ENCODE assay signal across 1 cellular context in the genomic region with DNA sequence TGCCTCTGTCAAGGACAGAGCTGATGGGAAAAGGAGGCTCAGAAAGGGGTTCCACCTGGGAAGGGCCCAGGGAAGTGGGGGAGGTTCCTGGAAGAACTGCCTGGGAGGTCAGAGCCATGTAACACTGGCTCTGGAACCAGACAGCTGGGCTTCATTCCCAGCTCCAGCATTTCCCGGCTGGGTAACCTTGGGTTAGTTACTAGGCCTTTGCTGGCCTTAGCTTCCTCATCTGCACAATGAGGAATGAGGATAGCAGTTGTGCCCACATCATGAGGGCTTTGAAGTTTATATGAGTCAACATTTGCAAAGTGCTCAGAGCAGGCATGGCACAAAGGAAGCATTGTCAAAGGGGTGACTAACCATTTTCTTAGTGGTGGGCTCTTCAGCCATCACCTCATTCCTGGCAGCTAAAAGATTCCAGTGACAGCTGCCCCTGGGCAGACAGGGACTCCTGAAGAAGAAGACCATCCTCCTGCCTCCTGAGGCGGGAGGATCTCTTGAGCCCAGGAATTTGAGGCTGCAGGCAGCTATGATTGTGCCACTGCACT.
TF ChIP-seq lines count a peak whose summit lies in the region.

No MANE protein-coding gene starts in this region.

TF ChIP-seq in HepG2, 621 proteins besides CTCF, POLR2A, EP300 and RAD21 (continued from another document and continues in another):
- TF ChIP-seq, protein P1, sequence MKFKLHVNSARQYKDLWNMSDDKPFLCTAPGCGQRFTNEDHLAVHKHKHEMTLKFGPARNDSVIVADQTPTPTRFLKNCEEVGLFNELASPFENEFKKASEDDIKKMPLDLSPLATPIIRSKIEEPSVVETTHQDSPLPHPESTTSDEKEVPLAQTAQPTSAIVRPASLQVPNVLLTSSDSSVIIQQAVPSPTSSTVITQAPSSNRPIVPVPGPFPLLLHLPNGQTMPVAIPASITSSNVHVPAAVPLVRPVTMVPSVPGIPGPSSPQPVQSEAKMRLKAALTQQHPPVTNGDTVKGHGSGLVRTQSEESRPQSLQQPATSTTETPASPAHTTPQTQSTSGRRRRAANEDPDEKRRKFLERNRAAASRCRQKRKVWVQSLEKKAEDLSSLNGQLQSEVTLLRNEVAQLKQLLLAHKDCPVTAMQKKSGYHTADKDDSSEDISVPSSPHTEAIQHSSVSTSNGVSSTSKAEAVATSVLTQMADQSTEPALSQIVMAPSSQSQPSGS (CRISPR knock-in tag; IDR thresholded peaks at IDR 0.05): peak; percentile 78; the same call in 1 of the 2 replicates
- TF ChIP-seq ZNF317 (CRISPR knock-in tag; IDR thresholded peaks at IDR 0.05) (no peak), KMT2A (CRISPR knock-in tag; IDR thresholded peaks at IDR 0.05) (peak; percentile 67; the same call in 1 of the 2 replicates), ZNF567 (CRISPR knock-in tag; IDR thresholded peaks at IDR 0.05; ENCODE audit: borderline replicate concordance) (no peak), MBNL3 (CRISPR knock-in tag; conservative IDR thresholded peaks at IDR 0.05) (no peak), ERF (CRISPR knock-in tag; IDR thresholded peaks at IDR 0.05) (peak; percentile 84), TSC22D2 (CRISPR knock-in tag; IDR thresholded peaks at IDR 0.05; ENCODE audit: borderline replicate concordance) (0 out of 2 replicates have a peak, but pooled peaks have one; percentile 69), RAD51 (IDR thresholded peaks at IDR 0.05; ENCODE audit: borderline replicate concordance) (no peak), PCBP1 (IDR thresholded peaks at IDR 0.05; ENCODE audit: borderline replicate concordance, low read depth, low read length) (no peak), NFIC (IDR thresholded peaks at IDR 0.05; ENCODE audit: low read length) (peak; percentile 42; the same call in 1 of the 2 replicates), FOXK2 (IDR thresholded peaks at IDR 0.05) (no peak), ARNT2 (CRISPR knock-in tag; IDR thresholded peaks at IDR 0.05; ENCODE audit: low read depth) (no peak), GABPA (IDR thresholded peaks at IDR 0.05; ENCODE audit: low read depth, low read length) (no peak), GABPA (CRISPR knock-in tag; IDR thresholded peaks at IDR 0.05; ENCODE audit: low read depth) (peak; percentile 40), CCAR2 (optimal IDR thresholded peaks at IDR 0.05; ENCODE audit: low read depth, low read length) (peak; percentile 82), MIER3 (CRISPR knock-in tag; IDR thresholded peaks at IDR 0.05; ENCODE audit: borderline replicate concordance) (peak; percentile 59; the same call in 1 of the 2 replicates), ZNF331 (CRISPR knock-in tag; IDR thresholded peaks at IDR 0.05) (peak; percentile 75; the same call in 1 of the 2 replicates), ZBTB38 (CRISPR knock-in tag; IDR thresholded peaks at IDR 0.05) (0 out of 2 replicates have a peak, but pooled peaks have one; percentile 0), HMG20B (CRISPR knock-in tag; conservative IDR thresholded peaks at IDR 0.05) (peak; percentile 57; the same call in 1 of the 2 replicates), NFRKB (IDR thresholded peaks at IDR 0.05) (no peak), ZNF609 (CRISPR knock-in tag; IDR thresholded peaks at IDR 0.05; ENCODE audit: borderline replicate concordance) (peak; percentile 48; the same call in 1 of the 2 replicates), KMT2B (CRISPR knock-in tag; IDR thresholded peaks at IDR 0.05) (0 out of 2 replicates have a peak, but pooled peaks have one; percentile 27), ZGPAT (CRISPR knock-in tag; IDR thresholded peaks at IDR 0.05) (peak; percentile 95), PCBP2 (optimal IDR thresholded peaks at IDR 0.05; ENCODE audit: low read depth, low read length, poor library complexity, severe bottlenecking) (no peak), SMYD3 (CRISPR knock-in tag; IDR thresholded peaks at IDR 0.05) (0 out of 2 replicates have a peak, but pooled peaks have one; percentile 61), NR2C2 (CRISPR knock-in tag; IDR thresholded peaks at IDR 0.05; ENCODE audit: borderline replicate concordance) (no peak; the same call in 1 of the 2 replicates)
- TF ChIP-seq, protein P2, sequence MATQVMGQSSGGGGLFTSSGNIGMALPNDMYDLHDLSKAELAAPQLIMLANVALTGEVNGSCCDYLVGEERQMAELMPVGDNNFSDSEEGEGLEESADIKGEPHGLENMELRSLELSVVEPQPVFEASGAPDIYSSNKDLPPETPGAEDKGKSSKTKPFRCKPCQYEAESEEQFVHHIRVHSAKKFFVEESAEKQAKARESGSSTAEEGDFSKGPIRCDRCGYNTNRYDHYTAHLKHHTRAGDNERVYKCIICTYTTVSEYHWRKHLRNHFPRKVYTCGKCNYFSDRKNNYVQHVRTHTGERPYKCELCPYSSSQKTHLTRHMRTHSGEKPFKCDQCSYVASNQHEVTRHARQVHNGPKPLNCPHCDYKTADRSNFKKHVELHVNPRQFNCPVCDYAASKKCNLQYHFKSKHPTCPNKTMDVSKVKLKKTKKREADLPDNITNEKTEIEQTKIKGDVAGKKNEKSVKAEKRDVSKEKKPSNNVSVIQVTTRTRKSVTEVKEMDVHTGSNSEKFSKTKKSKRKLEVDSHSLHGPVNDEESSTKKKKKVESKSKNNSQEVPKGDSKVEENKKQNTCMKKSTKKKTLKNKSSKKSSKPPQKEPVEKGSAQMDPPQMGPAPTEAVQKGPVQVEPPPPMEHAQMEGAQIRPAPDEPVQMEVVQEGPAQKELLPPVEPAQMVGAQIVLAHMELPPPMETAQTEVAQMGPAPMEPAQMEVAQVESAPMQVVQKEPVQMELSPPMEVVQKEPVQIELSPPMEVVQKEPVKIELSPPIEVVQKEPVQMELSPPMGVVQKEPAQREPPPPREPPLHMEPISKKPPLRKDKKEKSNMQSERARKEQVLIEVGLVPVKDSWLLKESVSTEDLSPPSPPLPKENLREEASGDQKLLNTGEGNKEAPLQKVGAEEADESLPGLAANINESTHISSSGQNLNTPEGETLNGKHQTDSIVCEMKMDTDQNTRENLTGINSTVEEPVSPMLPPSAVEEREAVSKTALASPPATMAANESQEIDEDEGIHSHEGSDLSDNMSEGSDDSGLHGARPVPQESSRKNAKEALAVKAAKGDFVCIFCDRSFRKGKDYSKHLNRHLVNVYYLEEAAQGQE (IDR thresholded peaks at IDR 0.05; ENCODE audit: borderline replicate concordance in 1 of 2, low read depth in 1 of 2, low read length in 2 of 2): 0 out of 4 replicates have a peak, but pooled peaks of 1 of the 2 experiments have one; percentile 21
- TF ChIP-seq, protein P3, sequence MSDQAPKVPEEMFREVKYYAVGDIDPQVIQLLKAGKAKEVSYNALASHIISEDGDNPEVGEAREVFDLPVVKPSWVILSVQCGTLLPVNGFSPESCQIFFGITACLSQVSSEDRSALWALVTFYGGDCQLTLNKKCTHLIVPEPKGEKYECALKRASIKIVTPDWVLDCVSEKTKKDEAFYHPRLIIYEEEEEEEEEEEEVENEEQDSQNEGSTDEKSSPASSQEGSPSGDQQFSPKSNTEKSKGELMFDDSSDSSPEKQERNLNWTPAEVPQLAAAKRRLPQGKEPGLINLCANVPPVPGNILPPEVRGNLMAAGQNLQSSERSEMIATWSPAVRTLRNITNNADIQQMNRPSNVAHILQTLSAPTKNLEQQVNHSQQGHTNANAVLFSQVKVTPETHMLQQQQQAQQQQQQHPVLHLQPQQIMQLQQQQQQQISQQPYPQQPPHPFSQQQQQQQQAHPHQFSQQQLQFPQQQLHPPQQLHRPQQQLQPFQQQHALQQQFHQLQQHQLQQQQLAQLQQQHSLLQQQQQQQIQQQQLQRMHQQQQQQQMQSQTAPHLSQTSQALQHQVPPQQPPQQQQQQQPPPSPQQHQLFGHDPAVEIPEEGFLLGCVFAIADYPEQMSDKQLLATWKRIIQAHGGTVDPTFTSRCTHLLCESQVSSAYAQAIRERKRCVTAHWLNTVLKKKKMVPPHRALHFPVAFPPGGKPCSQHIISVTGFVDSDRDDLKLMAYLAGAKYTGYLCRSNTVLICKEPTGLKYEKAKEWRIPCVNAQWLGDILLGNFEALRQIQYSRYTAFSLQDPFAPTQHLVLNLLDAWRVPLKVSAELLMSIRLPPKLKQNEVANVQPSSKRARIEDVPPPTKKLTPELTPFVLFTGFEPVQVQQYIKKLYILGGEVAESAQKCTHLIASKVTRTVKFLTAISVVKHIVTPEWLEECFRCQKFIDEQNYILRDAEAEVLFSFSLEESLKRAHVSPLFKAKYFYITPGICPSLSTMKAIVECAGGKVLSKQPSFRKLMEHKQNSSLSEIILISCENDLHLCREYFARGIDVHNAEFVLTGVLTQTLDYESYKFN (CRISPR knock-in tag; conservative IDR thresholded peaks at IDR 0.05): peak; percentile 81
- TF ChIP-seq, protein P4, sequence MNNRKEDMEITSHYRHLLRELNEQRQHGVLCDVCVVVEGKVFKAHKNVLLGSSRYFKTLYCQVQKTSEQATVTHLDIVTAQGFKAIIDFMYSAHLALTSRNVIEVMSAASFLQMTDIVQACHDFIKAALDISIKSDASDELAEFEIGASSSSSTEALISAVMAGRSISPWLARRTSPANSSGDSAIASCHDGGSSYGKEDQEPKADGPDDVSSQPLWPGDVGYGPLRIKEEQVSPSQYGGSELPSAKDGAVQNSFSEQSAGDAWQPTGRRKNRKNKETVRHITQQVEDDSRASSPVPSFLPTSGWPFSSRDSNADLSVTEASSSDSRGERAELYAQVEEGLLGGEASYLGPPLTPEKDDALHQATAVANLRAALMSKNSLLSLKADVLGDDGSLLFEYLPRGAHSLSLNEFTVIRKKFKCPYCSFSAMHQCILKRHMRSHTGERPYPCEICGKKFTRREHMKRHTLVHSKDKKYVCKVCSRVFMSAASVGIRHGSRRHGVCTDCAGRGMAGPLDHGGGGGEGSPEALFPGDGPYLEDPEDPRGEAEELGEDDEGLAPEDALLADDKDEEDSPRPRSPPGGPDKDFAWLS (CRISPR knock-in tag; IDR thresholded peaks at IDR 0.05; ENCODE audit: borderline replicate concordance): no peak
- TF ChIP-seq, protein P5, sequence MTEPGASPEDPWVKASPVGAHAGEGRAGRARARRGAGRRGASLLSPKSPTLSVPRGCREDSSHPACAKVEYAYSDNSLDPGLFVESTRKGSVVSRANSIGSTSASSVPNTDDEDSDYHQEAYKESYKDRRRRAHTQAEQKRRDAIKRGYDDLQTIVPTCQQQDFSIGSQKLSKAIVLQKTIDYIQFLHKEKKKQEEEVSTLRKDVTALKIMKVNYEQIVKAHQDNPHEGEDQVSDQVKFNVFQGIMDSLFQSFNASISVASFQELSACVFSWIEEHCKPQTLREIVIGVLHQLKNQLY (CRISPR knock-in tag; IDR thresholded peaks at IDR 0.05): peak; percentile 69
- TF ChIP-seq, protein P6, sequence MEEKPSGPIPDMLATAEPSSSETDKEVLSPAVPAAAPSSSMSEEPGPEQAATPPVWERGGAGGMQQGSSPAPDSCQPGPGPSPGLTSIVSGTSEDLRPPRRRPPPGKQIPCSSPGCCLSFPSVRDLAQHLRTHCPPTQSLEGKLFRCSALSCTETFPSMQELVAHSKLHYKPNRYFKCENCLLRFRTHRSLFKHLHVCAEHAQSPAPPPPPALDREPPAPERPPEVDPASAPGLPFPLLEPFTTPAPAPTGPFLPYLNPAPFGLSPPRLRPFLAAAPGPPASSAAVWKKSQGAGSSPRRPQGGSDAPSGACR (CRISPR knock-in tag; IDR thresholded peaks at IDR 0.05): peak; percentile 66; the same call in 1 of the 2 replicates
- TF ChIP-seq, protein P7, sequence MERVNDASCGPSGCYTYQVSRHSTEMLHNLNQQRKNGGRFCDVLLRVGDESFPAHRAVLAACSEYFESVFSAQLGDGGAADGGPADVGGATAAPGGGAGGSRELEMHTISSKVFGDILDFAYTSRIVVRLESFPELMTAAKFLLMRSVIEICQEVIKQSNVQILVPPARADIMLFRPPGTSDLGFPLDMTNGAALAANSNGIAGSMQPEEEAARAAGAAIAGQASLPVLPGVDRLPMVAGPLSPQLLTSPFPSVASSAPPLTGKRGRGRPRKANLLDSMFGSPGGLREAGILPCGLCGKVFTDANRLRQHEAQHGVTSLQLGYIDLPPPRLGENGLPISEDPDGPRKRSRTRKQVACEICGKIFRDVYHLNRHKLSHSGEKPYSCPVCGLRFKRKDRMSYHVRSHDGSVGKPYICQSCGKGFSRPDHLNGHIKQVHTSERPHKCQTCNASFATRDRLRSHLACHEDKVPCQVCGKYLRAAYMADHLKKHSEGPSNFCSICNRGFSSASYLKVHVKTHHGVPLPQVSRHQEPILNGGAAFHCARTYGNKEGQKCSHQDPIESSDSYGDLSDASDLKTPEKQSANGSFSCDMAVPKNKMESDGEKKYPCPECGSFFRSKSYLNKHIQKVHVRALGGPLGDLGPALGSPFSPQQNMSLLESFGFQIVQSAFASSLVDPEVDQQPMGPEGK (CRISPR knock-in tag; IDR thresholded peaks at IDR 0.05): peak; percentile 58
